ENCODE assay signal across 11 cellular contexts in the genomic region with DNA sequence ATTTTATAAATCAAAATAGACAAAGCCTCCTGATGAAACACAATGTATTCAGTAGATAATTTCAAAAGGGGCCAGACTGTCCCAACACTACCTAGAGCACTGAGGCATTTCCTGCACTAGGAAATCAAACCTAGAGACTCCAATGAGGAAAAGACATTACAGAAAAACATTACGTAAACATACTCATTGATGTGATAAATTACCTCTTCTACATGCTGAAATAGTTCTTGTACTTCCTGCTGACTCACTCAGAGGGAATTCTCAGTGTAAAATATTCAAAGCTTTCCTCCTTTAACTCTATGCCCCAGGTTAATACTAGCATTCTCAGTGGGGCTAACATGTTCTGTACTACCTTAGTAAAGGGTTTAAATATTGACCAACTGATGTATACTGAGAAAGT.
DNase-seq lines count a peak whose midpoint lies in the region; ATAC-seq and TF ChIP-seq lines count a peak whose summit lies in the region.
"Had no signal": no experiment of that assay in that cellular context is flagged by ENCODE, and none has a peak within 500 bp of the region (broad histone marks: within the 10 kb centered on the region; RNA-seq: fewer than 3 reads in every experiment).

No MANE protein-coding gene starts in this region.

- H3K27me3 ChIP-seq in AG04450 (ENCODE audit: control insufficient read depth, insufficient read depth, low read length) (no peaks in the 10 kb centered on the region), left lung (no peaks in the 10 kb centered on the region)
- H3K27me3 ChIP-seq: BLaER1 treated with 17β-estradiol and CSF1 and Interleukin-3, amounts not matched to agents 10 nM and 100 nM had no signal

- CTCF ChIA-PET in AG04450 (lab: Charles Lee), result no interaction called here

- H3K4me1 ChIP-seq in left lung, result peaks cover 0 to 7% of the 10 kb centered on the region in 2 donors

- no peak overlapping the region for H3K4me3 Mint-ChIP-seq in chondrocyte (ENCODE audit: unreplicated experiment)
- no peak overlapping the region for H3K4me3 Mint-ChIP-seq in activated T-cell treated with anti-CD3 and anti-CD28 coated beads, Interleukin-2, amount 50 U/mL, for 4 hours
- H3K4me3 Mint-ChIP-seq: activated CD8-positive, alpha-beta T cell treated with anti-CD3 and anti-CD28 coated beads for 36 hours; stimulated activated memory B cell treated with anti-CD40 and anti-IgM and Interleukin-4, amounts not matched to agents 10 μg/mL and 1 μg/mL and 100 μg/mL, for 72 hours had no signal

- H3K9me3 ChIP-seq in AG04450 (ENCODE audit: control insufficient read depth, insufficient read depth, low read length) (peaks cover 2% of the 10 kb centered on the region; the same call in 1 of the 2 replicates), left lung (no peaks in the 10 kb centered on the region)

- peak; percentile 46 for DNase-seq in AG04450 (ENCODE audit: low read depth, low spot score)
- no peak for DNase-seq in chondrocyte (ENCODE audit: low spot score)
- DNase-seq in left lung, result no peak
- no peak for DNase-seq in activated T-cell treated with anti-CD3 and anti-CD28 coated beads, Interleukin-2, amount 50 U/mL, for 4 hours
- no peak for DNase-seq in inferior parietal cortex (ENCODE audit: extremely low spot score)
- DNase-seq in effector CD4-positive, alpha-beta T cell, result no peak
- no peak for DNase-seq in left colon
- DNase-seq: activated CD8-positive, alpha-beta T cell treated with anti-CD3 and anti-CD28 coated beads for 36 hours had no signal

- H3K27ac ChIP-seq in AG04450 (ENCODE audit: low read depth, low read length) (peak overlapping the region; percentile 63), left lung (peak overlapping the region in 1 of 2 donors; percentile 15)

- H3K9me3 Mint-ChIP-seq in chondrocyte (ENCODE audit: low read depth), result peaks cover 12% of the 10 kb centered on the region
- peaks cover 7% of the 10 kb centered on the region for H3K9me3 Mint-ChIP-seq in activated T-cell treated with anti-CD3 and anti-CD28 coated beads, Interleukin-2, amount 50 U/mL, for 4 hours
- H3K9me3 Mint-ChIP-seq: activated CD8-positive, alpha-beta T cell treated with anti-CD3 and anti-CD28 coated beads for 36 hours had no signal

- peak overlapping the region; percentile 22 for H3K27ac Mint-ChIP-seq in chondrocyte (ENCODE audit: unreplicated experiment)
- H3K27ac Mint-ChIP-seq: activated CD8-positive, alpha-beta T cell treated with anti-CD3 and anti-CD28 coated beads for 36 hours; stimulated activated memory B cell treated with anti-CD40 and anti-IgM and Interleukin-4, amounts not matched to agents 10 μg/mL and 1 μg/mL and 100 μg/mL, for 72 hours had no signal

- H3K4me1 Mint-ChIP-seq in chondrocyte (ENCODE audit: low read depth), result peaks cover 26% of the 10 kb centered on the region
- no peaks in the 10 kb centered on the region for H3K4me1 Mint-ChIP-seq in activated T-cell treated with anti-CD3 and anti-CD28 coated beads, Interleukin-2, amount 50 U/mL, for 4 hours (ENCODE audit: low read depth)

- intact Hi-C loops in left lung (cut with DNase I), result no loop called here
- intact Hi-C loops in left colon (cut with DNase I, micrococcal nuclease), result no loop called here

- no peak for TF ChIP-seq EP300 in Ishikawa (IDR thresholded peaks at IDR 0.05; ENCODE audit: borderline replicate concordance)

- H3K4me3 ChIP-seq in AG04450 (ENCODE audit: low read depth, low read length) (no peak overlapping the region), left lung (no peak overlapping the region)
- H3K4me3 ChIP-seq: BLaER1 treated with 17β-estradiol and CSF1 and Interleukin-3, amounts not matched to agents 10 nM and 100 nM had no signal

- no peak for TF ChIP-seq CTCF in AG04450 (IDR thresholded peaks at IDR 0.05; ENCODE audit: low read depth, low read length)
- no peak for TF ChIP-seq CTCF in chondrocyte (IDR thresholded peaks at IDR 0.05)
- no peak for TF ChIP-seq CTCF in left lung (IDR thresholded peaks at IDR 0.05)

- no peaks in the 10 kb centered on the region for H3K36me3 ChIP-seq in left lung
- H3K36me3 ChIP-seq: BLaER1 treated with 17β-estradiol and CSF1 and Interleukin-3, amounts not matched to agents 10 nM and 100 nM had no signal

- POLR2A ChIA-PET in AG04450 (lab: Yijun Ruan, JAX), result interaction anchor here (0.7 to 1.2 kb wide), 2 partner anchors 63 to 182 kb away, joined by 3 to 8 read pairs; no protein-coding TSS in a partner anchor

- no peaks in the 10 kb centered on the region for H3K36me3 Mint-ChIP-seq in chondrocyte (ENCODE audit: low read depth)
- no peaks in the 10 kb centered on the region for H3K36me3 Mint-ChIP-seq in activated T-cell treated with anti-CD3 and anti-CD28 coated beads, Interleukin-2, amount 50 U/mL, for 4 hours (ENCODE audit: insufficient read depth)
- H3K36me3 Mint-ChIP-seq: stimulated activated memory B cell treated with anti-CD40 and anti-IgM and Interleukin-4, amounts not matched to agents 10 μg/mL and 1 μg/mL and 100 μg/mL, for 72 hours had no signal

- H3K27me3 Mint-ChIP-seq in chondrocyte (ENCODE audit: low read depth), result no peaks in the 10 kb centered on the region
- H3K27me3 Mint-ChIP-seq in activated T-cell treated with anti-CD3 and anti-CD28 coated beads, Interleukin-2, amount 50 U/mL, for 4 hours (ENCODE audit: low read depth), result no peaks in the 10 kb centered on the region

- ATAC-seq in left lung (peak; percentile 86), left colon (no peak)
- no peak for ATAC-seq in activated T-cell treated with anti-CD3 and anti-CD28 coated beads, Interleukin-2, amount 50 U/mL, for 4 hours
- ATAC-seq: activated CD8-positive, alpha-beta T cell treated with anti-CD3 and anti-CD28 coated beads for 36 hours; stimulated activated memory B cell treated with anti-CD40 and anti-IgM and Interleukin-4, amounts not matched to agents 10 μg/mL and 1 μg/mL and 100 μg/mL, for 72 hours had no signal

- no peak for TF ChIP-seq RAD21 in Ishikawa (IDR thresholded peaks at IDR 0.05; ENCODE audit: low read depth)

TF ChIP-seq in Ishikawa, 13 proteins besides CTCF, POLR2A, EP300 and RAD21:
- TF ChIP-seq YY1 (IDR thresholded peaks at IDR 0.05; ENCODE audit: low read depth), result no peak
- peak; percentile 43; the same call in 1 of the 2 replicates for TF ChIP-seq CEBPB (IDR thresholded peaks at IDR 0.05)
- peak; percentile 42; the same call in 1 of the 2 replicates for TF ChIP-seq TEAD4 (IDR thresholded peaks at IDR 0.05)
